ENCODE assay signal across 8 cellular contexts in genomic region chr9:111621895-111622480, GRCh38. TPM values are rescaled to one million over a fixed set of nuclear protein-coding genes. Genes with fewer than 3 reads are reported as not detected.
DNase-seq lines count a peak whose midpoint lies in the region; ATAC-seq and TF ChIP-seq lines count a peak whose summit lies in the region.

No MANE protein-coding gene starts in this region.

- H3K27me3 Mint-ChIP-seq in neural progenitor cell (ENCODE audit: insufficient read depth, low read depth), result peaks cover 1% of the 10 kb centered on the region

- H3K36me3 Mint-ChIP-seq in neural progenitor cell, result no peaks in the 10 kb centered on the region

- H3K4me2 ChIP-seq in GM23248 (ENCODE audit: unreplicated experiment) (no peak overlapping the region), neural progenitor cell (no peak overlapping the region)

- H3K4me3 Mint-ChIP-seq in neural progenitor cell, result no peak overlapping the region

- no peak overlapping the region for H3K27ac Mint-ChIP-seq in neural progenitor cell

- H3K36me3 ChIP-seq in GM23248 (ENCODE audit: low read depth) (no peaks in the 10 kb centered on the region), esophagus (ENCODE audit: control insufficient read depth in 2 of 2, insufficient read depth in 2 of 2, low read length in 1 of 2) (no peaks in the 10 kb centered on the region), neural progenitor cell (no peaks in the 10 kb centered on the region)

- peaks cover 12% of the 10 kb centered on the region; the same call in 1 of the 2 replicates for H3F3A ChIP-seq in GM23248 (ENCODE audit: insufficient read depth)
- H3F3A ChIP-seq in neural progenitor cell (ENCODE audit: low read depth), result no peaks in the 10 kb centered on the region

- DNase-seq in COLO829 (ENCODE audit: low spot score), result peak; percentile 54
- DNase-seq in GM23248, result peak; percentile 75
- DNase-seq in RPMI8226, result peak; percentile 14
- peak; percentile 19 for DNase-seq in neural progenitor cell (ENCODE audit: low spot score)
- DNase-seq in activated gamma-delta T cell (lab: John Stamatoyannopoulos, UW), result no peak
- no peak for DNase-seq in NOMO-1 treated with DMSO at 0.1 percent for 48 hours (lab: John Stamatoyannopoulos, UW; ENCODE audit: unreplicated experiment)

- peak overlapping the region; percentile 32 for H3K27ac ChIP-seq in GM23248
- H3K27ac ChIP-seq in esophagus (ENCODE audit: low read depth in 2 of 2, low read length in 1 of 2), result peak overlapping the region; percentile 8 to 49
- no peak overlapping the region for H3K27ac ChIP-seq in neural progenitor cell

- ATAC-seq in GM21515 (IDR thresholded peaks at IDR 0.05; ENCODE audit: unreplicated experiment), result no peak

- H3K27me3 ChIP-seq in GM23248 (replicated peaks; ENCODE audit: insufficient read depth), result no peaks in the 10 kb centered on the region
- H3K27me3 ChIP-seq in esophagus (ENCODE audit: control insufficient read depth in 1 of 2, insufficient read depth in 2 of 2, low read length in 2 of 2), result no peaks in the 10 kb centered on the region
- no peaks in the 10 kb centered on the region for H3K27me3 ChIP-seq in neural progenitor cell

- no peaks in the 10 kb centered on the region for H3K4me1 Mint-ChIP-seq in neural progenitor cell

- H3K4me3 ChIP-seq in GM23248 (no peak overlapping the region), esophagus (ENCODE audit: low read depth in 1 of 2, low read length in 2 of 2) (no peak overlapping the region), neural progenitor cell (no peak overlapping the region)

- H2AFZ ChIP-seq in GM23248 (no peak overlapping the region), neural progenitor cell (replicated peaks) (no peak overlapping the region)

- peaks cover 4% of the 10 kb centered on the region for H3K9me3 Mint-ChIP-seq in neural progenitor cell

- no peaks in the 10 kb centered on the region for H3K79me2 ChIP-seq in GM23248 (ENCODE audit: insufficient read depth)
- H3K79me2 ChIP-seq in neural progenitor cell (ENCODE audit: low read depth), result no peaks in the 10 kb centered on the region

- H4K20me1 ChIP-seq in GM23248 (ENCODE audit: insufficient read depth), result no peaks in the 10 kb centered on the region
- H4K20me1 ChIP-seq in neural progenitor cell (ENCODE audit: low read depth), result no peaks in the 10 kb centered on the region

- in situ Hi-C loops in GM23248 (cut with MboI), result no loop called here

- H3K9me3 ChIP-seq in GM23248 (ENCODE audit: low read depth) (no peaks in the 10 kb centered on the region), esophagus (ENCODE audit: control insufficient read depth in 2 of 2, insufficient read depth in 1 of 2, low read depth in 1 of 2, low read length in 1 of 2) (no peaks in the 10 kb centered on the region), neural progenitor cell (ENCODE audit: low read depth) (no peaks in the 10 kb centered on the region)

- TF ChIP-seq CTCF in neural progenitor cell (IDR thresholded peaks at IDR 0.05), result peak; percentile 61

- no peak overlapping the region for H3K9ac ChIP-seq in GM23248
- no peak overlapping the region for H3K9ac ChIP-seq in neural progenitor cell

- H3K9me2 ChIP-seq in GM23248 (ENCODE audit: insufficient read depth), result no peaks in the 10 kb centered on the region

- peaks cover 12% of the 10 kb centered on the region for H3K4me1 ChIP-seq in GM23248 (ENCODE audit: insufficient read depth)
- H3K4me1 ChIP-seq in esophagus (ENCODE audit: control insufficient read depth in 2 of 2, insufficient read depth in 2 of 2, low read length in 1 of 2), result no peaks in the 10 kb centered on the region
- no peaks in the 10 kb centered on the region for H3K4me1 ChIP-seq in neural progenitor cell

- WGBS in GM23248 (ENCODE audit: low coverage in 1 of 2, low lambda C conversion rate in 2 of 2, missing lambda C conversion rate in 2 of 2), 2 experiments, result 2 to 3% methylated on average over 2 of the region's 2 CpGs
- 14 to 24% methylated on average over 2 of the region's 2 CpGs for WGBS in esophagus, 2 donors

RNA-seq across cellular contexts. Expression of gene DNAJC25, which starts 9.1 kb away (rescaled TPM):
- 14.4 and 15.0 TPM in 2 replicates for total RNA-seq in GM23248 (2014; rRNA removed; shearing (Covaris generic))
- polyA plus RNA-seq in GM23248 (2016; fragmentation: Nextera tagmentation; extraction: Ambion mirVana) (10.2 and 11.2 TPM in 2 replicates), esophagus (1 to 10 TPM; 3.3 to 3.7 TPM)
- 7.7 and 10.1 TPM in 2 replicates for total RNA-seq in neural progenitor cell (ENCODE audit: low replicate concordance)

RNA-seq across cellular contexts. Expression of gene PTGR1, which starts 22.5 kb away (rescaled TPM):
- 65.2 and 74.9 TPM in 2 replicates for total RNA-seq in GM23248 (2014; rRNA removed; shearing (Covaris generic))
- 91.9 and 99.5 TPM in 2 replicates for polyA plus RNA-seq in GM23248 (2016; fragmentation: Nextera tagmentation; extraction: Ambion mirVana)
- 10 to 100 TPM; 28.2 to 93.3 TPM for polyA plus RNA-seq in esophagus
- 88.7 and 124 TPM in 2 replicates for total RNA-seq in neural progenitor cell (ENCODE audit: low replicate concordance)

RNA-seq across cellular contexts. Expression of gene GNG10, which starts 39.4 kb away (rescaled TPM):
- total RNA-seq in GM23248 (2014; rRNA removed; shearing (Covaris generic)), result 110 and 116 TPM in 2 replicates
- polyA plus RNA-seq in GM23248 (2016; fragmentation: Nextera tagmentation; extraction: Ambion mirVana) (121 and 122 TPM in 2 replicates), esophagus (10 to 100 TPM; 12.4 to 13.9 TPM)
- 84.6 and 128 TPM in 2 replicates for total RNA-seq in neural progenitor cell (ENCODE audit: low replicate concordance)

Comparison
In these comparisons a context has a peak if more than half of its experiments do, and no peak if none do; other contexts are left out.
1. DNase-seq: peak in COLO829 (single experiment), GM23248 (single experiment), RPMI8226 (single experiment) and neural progenitor cell (single experiment); none in activated gamma-delta T cell (single experiment) and NOMO-1 treated with DMSO at 0.1 percent for 48 hours (single experiment).